Comparison of ENCODE assay signal across 13 cellular contexts in the genomic region with DNA sequence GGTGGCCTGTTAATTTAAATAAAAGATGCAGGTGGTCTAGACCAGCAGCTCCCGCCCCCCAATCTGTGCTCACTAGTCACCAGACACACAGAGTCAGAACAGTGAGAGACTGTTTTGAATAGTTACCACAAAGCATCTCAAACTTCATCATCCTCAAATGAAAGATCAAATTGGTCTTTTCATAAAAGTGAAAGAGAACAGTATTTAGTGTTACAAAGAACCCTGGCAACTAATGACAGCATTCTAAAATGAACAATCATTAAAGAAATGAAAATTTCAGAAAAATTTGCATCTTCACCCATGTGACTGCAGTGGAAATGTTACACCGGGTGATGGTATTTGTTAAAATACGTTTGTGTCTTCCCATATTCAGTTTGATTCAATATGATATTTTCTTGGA.
DNase-seq lines count a peak whose midpoint lies in the region; ATAC-seq and TF ChIP-seq lines count a peak whose summit lies in the region.
"Had no signal": no experiment of that assay in that cellular context is flagged by ENCODE, and none has a peak within 500 bp of the region (broad histone marks: within the 10 kb centered on the region; RNA-seq: fewer than 3 reads in every experiment).

No MANE protein-coding gene starts in this region.

- 55 to 62% (median 57%) methylated on average over 3 of the region's 3 CpGs for WGBS in psoas muscle, 3 donors

- H3K4me1 ChIP-seq in HUES48 (ENCODE audit: control insufficient read depth, insufficient read depth, low read length) (peaks cover 34% of the 10 kb centered on the region), psoas muscle (no peaks in the 10 kb centered on the region)

- peak; percentile 43 for ATAC-seq in GM18498 (IDR thresholded peaks at IDR 0.05; ENCODE audit: unreplicated experiment)
- peak; percentile 37 for ATAC-seq in GM19328 (IDR thresholded peaks at IDR 0.05; ENCODE audit: unreplicated experiment)
- ATAC-seq in HG02870 (IDR thresholded peaks at IDR 0.05; ENCODE audit: unreplicated experiment): peak; percentile 50
- ATAC-seq in psoas muscle: no peak

- H3K27me3 ChIP-seq in HUES48 (ENCODE audit: control insufficient read depth, insufficient read depth, low read length): no peaks in the 10 kb centered on the region
- peaks cover 0 to 13% (median 0%) of the 10 kb centered on the region in 3 donors for H3K27me3 ChIP-seq in psoas muscle (ENCODE audit: insufficient read depth in 3 of 3, low read length in 2 of 3)

- H3K9me3 ChIP-seq in HUES48 (ENCODE audit: control insufficient read depth, insufficient read depth, low read length): no peaks in the 10 kb centered on the region
- H3K9me3 ChIP-seq in psoas muscle: no peaks in the 10 kb centered on the region

- intact Hi-C loops in psoas muscle (cut with DNase I): no loop called here

- peak overlapping the region; percentile 46 for H3K27ac ChIP-seq in HUES48 (ENCODE audit: low read depth, low read length)
- no peak overlapping the region for H3K27ac ChIP-seq in psoas muscle

- no peak for TF ChIP-seq CTCF in psoas muscle (IDR thresholded peaks at IDR 0.05)

- peak overlapping the region; percentile 41; the same call in 1 of the 2 replicates for H3K4me3 ChIP-seq in HUES48 (ENCODE audit: low read depth, low read length)
- no peak overlapping the region for H3K4me3 ChIP-seq in psoas muscle
- H3K4me3 ChIP-seq: lung had no signal

- H3K36me3 ChIP-seq in HUES48 (ENCODE audit: control insufficient read depth, insufficient read depth, low read length) (no peaks in the 10 kb centered on the region), psoas muscle (ENCODE audit: insufficient read depth in 1 of 2, low read depth in 1 of 2) (no peaks in the 10 kb centered on the region)

- H3K9ac ChIP-seq in HUES48 (ENCODE audit: low read depth, low read length): no peak overlapping the region

- DNase-seq in NCI-H2227 (lab: John Stamatoyannopoulos, UW; ENCODE audit: unreplicated experiment) (no peak), psoas muscle (no peak), NCI-H1694 (lab: John Stamatoyannopoulos, UW) (no peak)
- DNase-seq in activated CD4-positive, alpha-beta T cell treated with anti-CD3 and anti-CD28 coated beads for 1 hour: no peak
- DNase-seq: CD4-positive, CD25-positive, alpha-beta regulatory T cell; head of caudate nucleus; NCI-H2227 treated with DMSO at 0.1 percent for 48 hours; stimulated activated CD4-positive, alpha-beta T cell treated with anti-CD3 and anti-CD28 coated beads, Interleukin-4, amount 100 ng/mL, for 4 hours had no signal

Comparison
In these comparisons a context has a peak if more than half of its experiments do, and no peak if none do; other contexts are left out.
1. ATAC-seq: peak in GM18498 (single experiment), GM19328 (single experiment) and HG02870 (single experiment); none in psoas muscle (0 of 4).